In genomic region chr17:62703269-62703775, GRCh38 we compare ENCODE assay signal across 1 cellular context.
TF ChIP-seq lines count a peak whose summit lies in the region.

No MANE protein-coding gene starts in this region.

TF ChIP-seq in HepG2, 621 proteins besides CTCF, POLR2A, EP300 and RAD21 (continued from another document):
- no peak for TF ChIP-seq SNAPC2 (CRISPR knock-in tag; IDR thresholded peaks at IDR 0.05)
- no peak for TF ChIP-seq NFIC (IDR thresholded peaks at IDR 0.05; ENCODE audit: low read length)
- no peak for TF ChIP-seq IKZF4 (CRISPR knock-in tag; IDR thresholded peaks at IDR 0.05; ENCODE audit: borderline replicate concordance, low read depth, not compliant biosample characterization)
- TF ChIP-seq, protein P1, sequence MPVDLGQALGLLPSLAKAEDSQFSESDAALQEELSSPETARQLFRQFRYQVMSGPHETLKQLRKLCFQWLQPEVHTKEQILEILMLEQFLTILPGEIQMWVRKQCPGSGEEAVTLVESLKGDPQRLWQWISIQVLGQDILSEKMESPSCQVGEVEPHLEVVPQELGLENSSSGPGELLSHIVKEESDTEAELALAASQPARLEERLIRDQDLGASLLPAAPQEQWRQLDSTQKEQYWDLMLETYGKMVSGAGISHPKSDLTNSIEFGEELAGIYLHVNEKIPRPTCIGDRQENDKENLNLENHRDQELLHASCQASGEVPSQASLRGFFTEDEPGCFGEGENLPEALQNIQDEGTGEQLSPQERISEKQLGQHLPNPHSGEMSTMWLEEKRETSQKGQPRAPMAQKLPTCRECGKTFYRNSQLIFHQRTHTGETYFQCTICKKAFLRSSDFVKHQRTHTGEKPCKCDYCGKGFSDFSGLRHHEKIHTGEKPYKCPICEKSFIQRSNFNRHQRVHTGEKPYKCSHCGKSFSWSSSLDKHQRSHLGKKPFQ (CRISPR knock-in tag; IDR thresholded peaks at IDR 0.05; ENCODE audit: insufficient replicate concordance): no peak
- no peak for TF ChIP-seq CREM (IDR thresholded peaks at IDR 0.05)
- no peak for TF ChIP-seq CREM (CRISPR knock-in tag; IDR thresholded peaks at IDR 0.05)
- TF ChIP-seq ZNF672 (CRISPR knock-in tag; IDR thresholded peaks at IDR 0.05): no peak
- TF ChIP-seq, protein P2, sequence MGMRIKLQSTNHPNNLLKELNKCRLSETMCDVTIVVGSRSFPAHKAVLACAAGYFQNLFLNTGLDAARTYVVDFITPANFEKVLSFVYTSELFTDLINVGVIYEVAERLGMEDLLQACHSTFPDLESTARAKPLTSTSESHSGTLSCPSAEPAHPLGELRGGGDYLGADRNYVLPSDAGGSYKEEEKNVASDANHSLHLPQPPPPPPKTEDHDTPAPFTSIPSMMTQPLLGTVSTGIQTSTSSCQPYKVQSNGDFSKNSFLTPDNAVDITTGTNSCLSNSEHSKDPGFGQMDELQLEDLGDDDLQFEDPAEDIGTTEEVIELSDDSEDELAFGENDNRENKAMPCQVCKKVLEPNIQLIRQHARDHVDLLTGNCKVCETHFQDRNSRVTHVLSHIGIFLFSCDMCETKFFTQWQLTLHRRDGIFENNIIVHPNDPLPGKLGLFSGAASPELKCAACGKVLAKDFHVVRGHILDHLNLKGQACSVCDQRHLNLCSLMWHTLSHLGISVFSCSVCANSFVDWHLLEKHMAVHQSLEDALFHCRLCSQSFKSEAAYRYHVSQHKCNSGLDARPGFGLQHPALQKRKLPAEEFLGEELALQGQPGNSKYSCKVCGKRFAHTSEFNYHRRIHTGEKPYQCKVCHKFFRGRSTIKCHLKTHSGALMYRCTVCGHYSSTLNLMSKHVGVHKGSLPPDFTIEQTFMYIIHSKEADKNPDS (CRISPR knock-in tag; IDR thresholded peaks at IDR 0.05): no peak
- TF ChIP-seq ZSCAN30 (CRISPR knock-in tag; IDR thresholded peaks at IDR 0.05): no peak
- TF ChIP-seq ESRRA (CRISPR knock-in tag; IDR thresholded peaks at IDR 0.05; ENCODE audit: low read depth): no peak
- TF ChIP-seq, protein P3, sequence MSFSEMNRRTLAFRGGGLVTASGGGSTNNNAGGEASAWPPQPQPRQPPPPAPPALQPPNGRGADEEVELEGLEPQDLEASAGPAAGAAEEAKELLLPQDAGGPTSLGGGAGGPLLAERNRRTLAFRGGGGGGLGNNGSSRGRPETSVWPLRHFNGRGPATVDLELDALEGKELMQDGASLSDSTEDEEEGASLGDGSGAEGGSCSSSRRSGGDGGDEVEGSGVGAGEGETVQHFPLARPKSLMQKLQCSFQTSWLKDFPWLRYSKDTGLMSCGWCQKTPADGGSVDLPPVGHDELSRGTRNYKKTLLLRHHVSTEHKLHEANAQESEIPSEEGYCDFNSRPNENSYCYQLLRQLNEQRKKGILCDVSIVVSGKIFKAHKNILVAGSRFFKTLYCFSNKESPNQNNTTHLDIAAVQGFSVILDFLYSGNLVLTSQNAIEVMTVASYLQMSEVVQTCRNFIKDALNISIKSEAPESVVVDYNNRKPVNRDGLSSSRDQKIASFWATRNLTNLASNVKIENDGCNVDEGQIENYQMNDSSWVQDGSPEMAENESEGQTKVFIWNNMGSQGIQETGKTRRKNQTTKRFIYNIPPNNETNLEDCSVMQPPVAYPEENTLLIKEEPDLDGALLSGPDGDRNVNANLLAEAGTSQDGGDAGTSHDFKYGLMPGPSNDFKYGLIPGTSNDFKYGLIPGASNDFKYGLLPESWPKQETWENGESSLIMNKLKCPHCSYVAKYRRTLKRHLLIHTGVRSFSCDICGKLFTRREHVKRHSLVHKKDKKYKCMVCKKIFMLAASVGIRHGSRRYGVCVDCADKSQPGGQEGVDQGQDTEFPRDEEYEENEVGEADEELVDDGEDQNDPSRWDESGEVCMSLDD (CRISPR knock-in tag; IDR thresholded peaks at IDR 0.05; ENCODE audit: borderline replicate concordance): no peak
TF ChIP-seq in HepG2: peak in this region for 17.
